8 cellular contexts compared by ENCODE assay signal in genomic region chr6:7723041-7723447, GRCh38.
DNase-seq lines count a peak whose midpoint lies in the region; ATAC-seq and TF ChIP-seq lines count a peak whose summit lies in the region.

No MANE protein-coding gene starts in this region.

- DNase-seq in GM10266 (ENCODE audit: extremely low spot score), result peak; percentile 71
- peak; percentile 62 for DNase-seq in KG1 (lab: John Stamatoyannopoulos, UW)
- DNase-seq in RWPE1 (ENCODE audit: low spot score), result peak; percentile 46
- DNase-seq in activated effector memory CD4-positive, alpha-beta T cell treated with Interleukin-2 at 50 U/mL for 16 hours, result peak; percentile 15
- peak; percentile 59 for DNase-seq in germinal center (ENCODE audit: low spot score)
- no peak for DNase-seq in NCI-H187 treated with DMSO at 0.1 percent for 48 hours (lab: John Stamatoyannopoulos, UW)

- TF ChIP-seq CTCF in GM10266 (IDR thresholded peaks at IDR 0.05; ENCODE audit: control insufficient read depth, insufficient read depth, low read depth, missing control alignments) (peak; percentile 66), RWPE1 (conservative IDR thresholded peaks at IDR 0.05; ENCODE audit: low read depth) (peak; percentile 46), parathyroid adenoma (IDR thresholded peaks at IDR 0.05) (peak; percentile 43)

- no peak for ATAC-seq in HG03097 (IDR thresholded peaks at IDR 0.05; ENCODE audit: low FRiP score, unreplicated experiment)

- no peak overlapping the region for H3K9ac ChIP-seq in parathyroid adenoma

- H3K27ac ChIP-seq in RWPE1, result no peak overlapping the region
- H3K27ac ChIP-seq in parathyroid adenoma, result no peak overlapping the region

- CTCF ChIA-PET in RWPE1 (lab: Yijun Ruan, JAX), result interaction anchor here (0.6 to 1.5 kb wide), 12 partner anchors 9 to 336 kb away, joined by 3 to 7 read pairs (median 3); no protein-coding TSS in a partner anchor

- POLR2A ChIA-PET in RWPE1 (lab: Yijun Ruan, JAX; ENCODE audit: low non-redundant PET), result no interaction called here

- H3K9me3 ChIP-seq in parathyroid adenoma (ENCODE audit: control insufficient read depth, low read length), result no peaks in the 10 kb centered on the region

- H3K79me2 ChIP-seq in parathyroid adenoma, result no peaks in the 10 kb centered on the region

- no peaks in the 10 kb centered on the region for H3K36me3 ChIP-seq in parathyroid adenoma (ENCODE audit: control insufficient read depth, insufficient read depth, low read length)

- H3K4me1 ChIP-seq in parathyroid adenoma, result no peaks in the 10 kb centered on the region

- H3K4me3 ChIP-seq in parathyroid adenoma (ENCODE audit: low read depth, low read length), result no peak overlapping the region

- peaks cover 3% of the 10 kb centered on the region for H3K27me3 ChIP-seq in parathyroid adenoma (ENCODE audit: control insufficient read depth, insufficient read depth, low read length)

- H3K4me2 ChIP-seq in parathyroid adenoma (ENCODE audit: low read length), result no peak overlapping the region

- no peak overlapping the region for H2AFZ ChIP-seq in parathyroid adenoma
